ENCODE assay signal across 9 cellular contexts in genomic region chr4:158161561-158162354, GRCh38. TPM values are rescaled to one million over a fixed set of nuclear protein-coding genes. Genes with fewer than 3 reads are reported as not detected.
DNase-seq lines count a peak whose midpoint lies in the region; ATAC-seq and TF ChIP-seq lines count a peak whose summit lies in the region.
"Had no signal": no experiment of that assay in that cellular context is flagged by ENCODE, and none has a peak within 500 bp of the region (broad histone marks: within the 10 kb centered on the region; RNA-seq: fewer than 3 reads in every experiment).

No MANE protein-coding gene starts in this region.

- TF ChIP-seq CTCF in dorsolateral prefrontal cortex (IDR thresholded peaks at IDR 0.05 in 54 of 56, conservative IDR thresholded peaks at IDR 0.05 in 2 of 56; ENCODE audit: low read depth in 1 of 56, partially characterized antibody in 56 of 56): no peak
- TF ChIP-seq CTCF in mesothelial cell of epicardium (IDR thresholded peaks at IDR 0.05; ENCODE audit: unreplicated experiment): no peak

- H3K4me3 ChIP-seq in ACC112 (ENCODE audit: low read depth, low read length) (no peak overlapping the region), dorsolateral prefrontal cortex (no peak overlapping the region)

- no peaks in the 10 kb centered on the region for H3K36me3 Mint-ChIP-seq in mesothelial cell of epicardium

- H3K9me3 Mint-ChIP-seq in mesothelial cell of epicardium: no peaks in the 10 kb centered on the region

- intact Hi-C loops in dorsolateral prefrontal cortex (cut with DNase I): loop anchor here in 1 of 2 donors (10.0 kb wide), 1 partner anchor 937 kb away; the partner anchor contains the start of gene GRIA2

- no peak for ATAC-seq in HG02973 (IDR thresholded peaks at IDR 0.05; ENCODE audit: unreplicated experiment)

- peak overlapping the region; percentile 73 for H3K27ac ChIP-seq in ACC112 (ENCODE audit: low read depth, low read length)
- H3K27ac ChIP-seq in dorsolateral prefrontal cortex: peak overlapping the region in 51 of 59 donors; percentile 4 to 88 (median 53)

- no peak overlapping the region for H3K4me3 Mint-ChIP-seq in mesothelial cell of epicardium

- no peaks in the 10 kb centered on the region for H3K36me3 ChIP-seq in ACC112 (ENCODE audit: insufficient read depth, low read length)

- H3K4me1 ChIP-seq in ACC112 (ENCODE audit: control insufficient read depth, insufficient read depth, low read length, unreplicated experiment): peaks cover 20% of the 10 kb centered on the region

- no peaks in the 10 kb centered on the region for H3K27me3 ChIP-seq in ACC112 (ENCODE audit: insufficient read depth, low read length)
- no peaks in the 10 kb centered on the region for H3K27me3 ChIP-seq in dorsolateral prefrontal cortex
- H3K27me3 ChIP-seq: BLaER1 treated with 17β-estradiol and CSF1 and Interleukin-3, amounts not matched to agents 10 nM and 100 nM had no signal

- H3K27ac Mint-ChIP-seq in mesothelial cell of epicardium: peak overlapping the region; percentile 40

- no peaks in the 10 kb centered on the region for H3K79me2 ChIP-seq in ACC112 (ENCODE audit: control insufficient read depth, insufficient read depth, low read length, unreplicated experiment)

- H3K4me1 Mint-ChIP-seq in mesothelial cell of epicardium: peaks cover 67% of the 10 kb centered on the region

- H3K27me3 Mint-ChIP-seq in mesothelial cell of epicardium (ENCODE audit: low read depth): no peaks in the 10 kb centered on the region

- peak overlapping the region; percentile 94 for H2AFZ ChIP-seq in ACC112 (ENCODE audit: low read length, unreplicated experiment)

- peak; percentile 84 for DNase-seq in NCI-H460 (ENCODE audit: extremely low read depth, low read depth)
- no peak for DNase-seq in dorsolateral prefrontal cortex
- DNase-seq in mesothelial cell of epicardium (ENCODE audit: low spot score in 2 of 2, unreplicated experiment in 2 of 2): no peak
- no peak for DNase-seq in medulla oblongata (ENCODE audit: extremely low spot score)
- no peak for DNase-seq in stimulated activated CD4-positive, alpha-beta T cell treated with anti-CD3 and anti-CD28 coated beads, Interleukin-2, amount 100 ng/mL, for 24 hours
- no peak for DNase-seq in activated CD8-positive, alpha-beta memory T cell treated with anti-CD3 and anti-CD28 coated beads, Interleukin-2, amount 50 U/mL, for 48 hours

RNA-seq across cellular contexts. Expression of gene GASK1B, which starts 11.1 kb away (rescaled TPM):
- total RNA-seq in NCI-H460 (2014; rRNA removed; shearing (Covaris generic)): 63.1 and 83.1 TPM in 2 replicates
- 31.5 and 50.2 TPM in 2 replicates for polyA plus RNA-seq in NCI-H460 (2014; cell fraction: nucleus; rRNA removed)
- 10 to 100 TPM; 23.9 to 74.1 (median 43.0) TPM for total RNA-seq in dorsolateral prefrontal cortex
- 28.3 to 29.1 TPM (median 29.0 TPM) in 3 replicates for total RNA-seq in mesothelial cell of epicardium

RNA-seq across cellular contexts. Expression of gene TMEM144, which starts 48.5 kb away (rescaled TPM):
- 229 and 236 TPM in 2 replicates for total RNA-seq in NCI-H460 (2014; rRNA removed; shearing (Covaris generic))
- polyA plus RNA-seq in NCI-H460 (2014; cell fraction: nucleus; rRNA removed): 91.2 and 143 TPM in 2 replicates
- total RNA-seq in dorsolateral prefrontal cortex (1,000 to 10,000 TPM in 1 of 120 experiments, 100 to 1,000 TPM in 99, 10 to 100 TPM in 20; 33.2 to 1,060 (median 211) TPM), mesothelial cell of epicardium (5.4 to 6.3 TPM (median 5.7 TPM) in 3 replicates)
